Comparison of ENCODE assay signal across 7 cellular contexts in the genomic region with DNA sequence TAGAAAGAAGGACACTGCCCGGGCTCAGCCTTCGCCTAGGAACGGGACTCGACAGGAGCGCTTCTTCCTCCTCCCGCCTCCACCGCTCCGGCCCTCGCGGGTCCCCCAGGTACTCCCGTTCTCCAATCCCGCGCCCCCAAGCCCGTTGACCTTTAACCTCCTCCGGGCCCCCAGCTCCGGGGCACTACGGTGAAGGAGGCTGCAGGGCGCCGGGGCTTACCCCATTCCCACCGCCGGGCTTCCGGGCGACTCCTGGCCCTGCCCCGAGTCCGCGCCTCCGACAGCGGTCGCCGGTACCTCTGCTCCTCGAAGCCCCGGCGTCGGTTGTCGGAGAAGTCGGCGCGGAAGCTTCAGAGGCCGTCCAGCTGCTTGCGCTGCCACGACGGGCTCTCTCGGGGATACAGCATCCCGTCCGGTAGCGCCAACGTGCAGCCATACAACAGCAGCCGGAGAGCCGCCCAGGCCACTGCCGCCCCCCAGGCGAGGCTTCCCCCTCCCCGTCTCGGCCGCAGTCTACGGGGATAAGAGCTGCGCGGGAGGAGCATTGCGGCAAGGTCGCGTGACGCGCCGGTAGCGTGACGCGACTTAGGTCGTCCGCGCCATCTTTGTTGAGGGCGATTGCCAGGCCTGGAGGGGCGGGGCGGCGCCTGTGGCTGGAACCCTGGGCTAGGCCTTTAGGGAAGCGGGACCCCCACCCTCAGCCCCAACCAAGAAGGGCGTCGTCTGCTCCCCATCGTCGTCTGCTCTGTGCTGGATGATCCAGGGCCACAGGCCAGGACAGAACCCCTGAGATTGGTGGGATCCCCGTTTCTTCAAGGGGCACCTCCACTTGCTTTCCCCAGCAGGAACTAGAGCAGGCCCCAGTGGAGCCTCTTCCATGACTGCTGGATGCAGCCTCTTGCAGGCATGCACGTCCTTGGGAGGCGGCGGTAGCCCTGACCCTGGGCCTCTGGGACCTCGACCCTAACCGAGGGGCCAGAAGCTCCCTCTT. TPM values are rescaled to one million over a fixed set of nuclear protein-coding genes. Genes with fewer than 3 reads are reported as not detected.
DNase-seq lines count a peak whose midpoint lies in the region; ATAC-seq, FAIRE-seq and TF ChIP-seq lines count a peak whose summit lies in the region.

No MANE protein-coding gene starts in this region.

- DNase-seq in NCI-H446 treated with DMSO at 0.1 percent for 48 hours (lab: John Stamatoyannopoulos, UW) (peak; percentile 75), cerebellum (ENCODE audit: low spot score) (peak; percentile 96), kidney (peak; percentile 93)
- DNase-seq in activated CD4-positive, alpha-beta T cell treated with anti-CD3 and anti-CD28 coated beads for 24 hours (ENCODE audit: low read depth in 2 of 2): peak; percentile 68 to 71
- peak; percentile 60 to 77 (median 74) for DNase-seq in stimulated activated CD4-positive, alpha-beta T cell treated with anti-CD3 and anti-CD28 coated beads, Interleukin-12 subunit alpha, Interleukin-12 subunit beta, amount 100 ng/mL, for 48 hours (ENCODE audit: low read depth in 2 of 3, low spot score in 1 of 3)

- FAIRE-seq in kidney (lab: Jason Lieb, UNC): no peak

- peaks cover 2 to 5% of the 10 kb centered on the region in 2 donors for H3K36me3 ChIP-seq in kidney (ENCODE audit: control insufficient read depth in 1 of 2, insufficient read depth in 2 of 2, low read length in 2 of 2)

- no peak for TF ChIP-seq CTCF in kidney (IDR thresholded peaks at IDR 0.05; ENCODE audit: borderline replicate concordance, extremely low read depth, insufficient read depth)

- peak overlapping the region; percentile 73 to 84 for H3K9ac ChIP-seq in kidney (ENCODE audit: low read length in 2 of 2)

- peaks cover 0 to 7% of the 10 kb centered on the region in 2 donors for H3K4me1 ChIP-seq in kidney (ENCODE audit: control insufficient read depth in 1 of 2, insufficient read depth in 1 of 2, low read depth in 1 of 2, low read length in 2 of 2)

- intact Hi-C loops in kidney (cut with DNase I): no loop called here

- H3K9me3 ChIP-seq in kidney (ENCODE audit: control insufficient read depth in 1 of 2, low read length in 2 of 2): no peaks in the 10 kb centered on the region

- peak; percentile 90 for TF ChIP-seq POLR2A in GM18505 (IDR thresholded peaks at IDR 0.05; ENCODE audit: borderline replicate concordance, extremely low read depth, insufficient read depth, insufficient read length)

- peak overlapping the region; percentile 77 to 85 for H3K4me3 ChIP-seq in kidney (ENCODE audit: low read length in 2 of 2)

- peak; percentile 70 for ATAC-seq in GM18505 (IDR thresholded peaks at IDR 0.05; ENCODE audit: unreplicated experiment)
- peak; percentile 79 for ATAC-seq in HG03103 (IDR thresholded peaks at IDR 0.05; ENCODE audit: low read depth, unreplicated experiment)

- H3K27ac ChIP-seq in kidney (ENCODE audit: low read depth in 2 of 2, low read length in 2 of 2): peak overlapping the region; percentile 63 to 83

RNA-seq across cellular contexts. Expression of a gene that starts 26.3 kb away (rescaled TPM):
- 0.82 TPM for total RNA-seq in cerebellum
- 0.60 TPM for total RNA-seq in kidney
- 0.80 TPM for polyA plus RNA-seq in kidney (ENCODE audit: insufficient read depth, low read depth, low replicate concordance)

RNA-seq across cellular contexts. Expression of a gene that starts 33.8 kb away (rescaled TPM):
- total RNA-seq in cerebellum: 6.7 TPM
- 6.6 TPM for total RNA-seq in kidney
- 1.1 TPM for polyA plus RNA-seq in kidney (ENCODE audit: insufficient read depth, low read depth, low replicate concordance)

RNA-seq across cellular contexts. Expression of a gene that starts 37.1 kb away (rescaled TPM):
- total RNA-seq in cerebellum: not detected
- total RNA-seq in kidney: 1.0 TPM
- 1.3 TPM for polyA plus RNA-seq in kidney (ENCODE audit: insufficient read depth, low read depth, low replicate concordance)

RNA-seq across cellular contexts. Expression of a gene that starts 45.7 kb away (rescaled TPM):
- total RNA-seq in cerebellum (not detected), kidney (not detected)
- not detected for polyA plus RNA-seq in kidney (ENCODE audit: insufficient read depth, low read depth, low replicate concordance)

RNA-seq across cellular contexts. Expression of a gene that starts 50.7 kb away (rescaled TPM):
- 2.4 TPM for total RNA-seq in cerebellum
- 190 TPM for total RNA-seq in kidney
- 1,445 TPM for polyA plus RNA-seq in kidney (ENCODE audit: insufficient read depth, low read depth, low replicate concordance)

Comparison
In these comparisons a context has a peak if more than half of its experiments do, and no peak if none do; other contexts are left out.
1. Peak in every context shown above with its lines: DNase-seq, ATAC-seq, H3K4me3 ChIP-seq and H3K27ac ChIP-seq.